In genomic region chr14:88599321-88599720, GRCh38 we compare ENCODE assay signal across 13 cellular contexts. TPM values are rescaled to one million over a fixed set of nuclear protein-coding genes. Genes with fewer than 3 reads are reported as not detected.
DNase-seq lines count a peak whose midpoint lies in the region; ATAC-seq, FAIRE-seq and TF ChIP-seq lines count a peak whose summit lies in the region.
"Had no signal": no experiment of that assay in that cellular context is flagged by ENCODE, and none has a peak within 500 bp of the region (broad histone marks: within the 10 kb centered on the region; RNA-seq: fewer than 3 reads in every experiment).

No MANE protein-coding gene starts in this region.

- H3K9me3 Mint-ChIP-seq in activated CD8-positive, alpha-beta T cell treated with anti-CD3 and anti-CD28 coated beads for 36 hours, result no peaks in the 10 kb centered on the region
- no peaks in the 10 kb centered on the region for H3K9me3 Mint-ChIP-seq in CD14-positive monocyte
- H3K9me3 Mint-ChIP-seq: mesothelial cell of epicardium had no signal

- H3K27me3 Mint-ChIP-seq in activated CD8-positive, alpha-beta T cell treated with anti-CD3 and anti-CD28 coated beads for 36 hours, result no peaks in the 10 kb centered on the region
- H3K27me3 Mint-ChIP-seq in CD14-positive monocyte (ENCODE audit: low read depth in 3 of 3), result no peaks in the 10 kb centered on the region

- peak overlapping the region; percentile 81 for H3K27ac Mint-ChIP-seq in activated CD8-positive, alpha-beta T cell treated with anti-CD3 and anti-CD28 coated beads for 36 hours
- H3K27ac Mint-ChIP-seq in CD14-positive monocyte, result peak overlapping the region in 3 of 7 donors; percentile 3 to 44 (median 30)

- POLR2A ChIA-PET in activated CD8-positive, alpha-beta T cell treated with anti-CD3 and anti-CD28 coated beads for 36 hours (lab: Charles Lee), result interaction anchor here (0.7 to 1.3 kb wide), 3 partner anchors 14 to 36 kb away, joined by 3 to 6 read pairs (median 3); partner anchors contain the start of gene ZC3H14

- peak; percentile 23 for ATAC-seq in HG02840 (IDR thresholded peaks at IDR 0.05; ENCODE audit: low FRiP score, unreplicated experiment)
- ATAC-seq in activated CD8-positive, alpha-beta T cell treated with anti-CD3 and anti-CD28 coated beads for 36 hours, result no peak

- intact Hi-C loops in activated CD8-positive, alpha-beta T cell treated with anti-CD3 and anti-CD28 coated beads for 36 hours (cut with micrococcal nuclease), result no loop called here
- intact Hi-C loops in CD14-positive monocyte (cut with micrococcal nuclease), result no loop called here

- no peak overlapping the region for H3K4me3 Mint-ChIP-seq in activated CD8-positive, alpha-beta T cell treated with anti-CD3 and anti-CD28 coated beads for 36 hours
- no peak overlapping the region for H3K4me3 Mint-ChIP-seq in CD14-positive monocyte
- H3K4me3 Mint-ChIP-seq: mesothelial cell of epicardium had no signal

- CTCF ChIA-PET in activated CD8-positive, alpha-beta T cell treated with anti-CD3 and anti-CD28 coated beads for 36 hours (lab: Charles Lee), result interaction anchor here (0.7 to 0.8 kb wide), 2 partner anchors 14 to 214 kb away, joined by 3 read pairs; no protein-coding TSS in a partner anchor

- FAIRE-seq in GM19239 (lab: Jason Lieb, UNC), result peak; percentile 8

- H3K36me3 Mint-ChIP-seq in activated CD8-positive, alpha-beta T cell treated with anti-CD3 and anti-CD28 coated beads for 36 hours (ENCODE audit: low read depth), result peaks cover 47% of the 10 kb centered on the region
- peaks cover 75 to 83% of the 10 kb centered on the region in 2 donors for H3K36me3 Mint-ChIP-seq in CD14-positive monocyte

- no peak for TF ChIP-seq CTCF in GM12865 (IDR thresholded peaks at IDR 0.05; ENCODE audit: insufficient read depth, low read depth, low read length, missing control alignments)
- no peak for TF ChIP-seq CTCF in activated CD8-positive, alpha-beta T cell treated with anti-CD3 and anti-CD28 coated beads for 36 hours (IDR thresholded peaks at IDR 0.05)
- TF ChIP-seq CTCF in CD14-positive monocyte (IDR thresholded peaks at IDR 0.05), result no peak

- peaks cover 26% of the 10 kb centered on the region for H3K4me1 Mint-ChIP-seq in activated CD8-positive, alpha-beta T cell treated with anti-CD3 and anti-CD28 coated beads for 36 hours (ENCODE audit: low read depth)
- H3K4me1 Mint-ChIP-seq in CD14-positive monocyte, result peaks cover 3% of the 10 kb centered on the region

- DNase-seq in GM12865 (ENCODE audit: low read depth) (peak; percentile 49), GM19239 (ENCODE audit: insufficient read length, low spot score) (no peak), CD14-positive monocyte (ENCODE audit: low spot score) (no peak), NOMO-1 treated with DMSO at 0.1 percent for 48 hours (lab: John Stamatoyannopoulos, UW; ENCODE audit: unreplicated experiment) (no peak), hepatic stellate cell (ENCODE audit: low spot score) (no peak)
- DNase-seq in activated CD8-positive, alpha-beta T cell treated with anti-CD3 and anti-CD28 coated beads for 36 hours, result no peak
- DNase-seq in stimulated activated CD4-positive, alpha-beta T cell treated with anti-CD3 and anti-CD28 coated beads, Interleukin-2, amount 100 ng/mL, for 24 hours, result no peak
- DNase-seq: Caco-2, NCI-H1105 treated with DMSO at 0.1 percent for 48 hours had no signal

- H3K4me3 ChIP-seq in GM12865 (ENCODE audit: low read depth, low read length), result peak overlapping the region; percentile 2; the same call in 1 of the 2 replicates
- H3K4me3 ChIP-seq: skin epidermis had no signal

RNA-seq across cellular contexts. Expression of gene ZC3H14, which starts 36.5 kb away (rescaled TPM):
- total RNA-seq in activated CD8-positive, alpha-beta T cell treated with anti-CD3 and anti-CD28 coated beads for 36 hours, result 10 to 100 TPM; 43.9 to 50.3 TPM
- polyA plus RNA-seq in CD14-positive monocyte, result 10 to 100 TPM; 27.1 to 30.2 TPM

RNA-seq across cellular contexts. Expression of gene PTPN21, which starts 44.5 kb away (rescaled TPM):
- not detected for total RNA-seq in activated CD8-positive, alpha-beta T cell treated with anti-CD3 and anti-CD28 coated beads for 36 hours
- not detected for polyA plus RNA-seq in CD14-positive monocyte
- total RNA-seq: T-helper 1 cell treated with Interleukin-12 subunit alpha and Interleukin-12 subunit beta and Interleukin-4 antibody, amounts not matched to agents 30 ng/mL and 1 ng/mL, for 36 hours had no signal
